In the genomic region with DNA sequence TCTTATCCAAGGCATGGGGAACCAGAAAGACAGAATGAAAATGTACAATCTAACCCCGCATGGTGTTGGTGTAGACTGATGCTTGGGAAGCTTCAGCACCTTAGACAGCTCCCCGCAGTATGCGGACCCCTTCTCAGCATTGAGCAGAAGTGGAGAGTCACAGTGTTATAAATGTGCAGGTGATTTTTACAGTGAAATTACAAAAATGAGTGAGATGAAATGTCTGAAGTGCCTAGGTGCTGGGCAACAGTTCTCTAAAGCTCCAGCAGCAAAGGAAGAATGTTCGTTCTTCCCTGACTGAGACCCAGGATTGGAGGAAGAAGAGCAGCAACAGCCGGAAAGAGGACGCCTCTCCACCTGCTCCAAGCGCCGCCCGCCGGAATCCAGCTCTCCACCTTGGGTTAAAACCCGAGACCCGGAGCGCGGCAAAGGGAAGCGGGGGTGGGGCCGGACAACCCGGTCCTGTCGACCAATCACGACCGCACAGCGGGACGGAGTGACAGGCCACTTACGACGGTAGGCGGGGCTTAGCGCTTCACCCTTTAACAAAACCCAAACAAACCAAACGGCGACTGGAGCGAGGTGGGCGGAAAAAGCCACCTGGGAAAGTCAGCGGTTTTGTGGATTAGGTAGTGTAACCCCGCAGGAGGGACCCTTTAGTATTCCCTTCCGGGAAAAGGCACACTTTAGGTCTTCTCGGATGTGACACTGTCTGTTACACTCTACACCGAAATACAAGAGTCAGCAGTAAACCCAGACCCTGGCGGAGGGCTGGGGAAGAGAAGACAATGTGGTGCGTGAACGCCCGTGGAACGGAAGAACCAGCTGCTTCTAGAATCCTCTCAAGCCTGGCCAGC, we compare ENCODE assay signal across 8 cellular contexts. TPM values are rescaled to one million over a fixed set of nuclear protein-coding genes. Genes with fewer than 3 reads are reported as not detected.
DNase-seq lines count a peak whose midpoint lies in the region; ATAC-seq and TF ChIP-seq lines count a peak whose summit lies in the region.

Gene GLRA3 (minus strand): TSS at position 403 of the 857 bp plus-strand sequence. CDS start 436 bp downstream, outside the sequence.

- TF ChIP-seq POLR2A in esophagus muscularis mucosa (IDR thresholded peaks at IDR 0.05; ENCODE audit: low read depth): no peak

- peak within 1 kb of the TSS; percentile 53 for H3K4me3 ChIP-seq in H7 (ENCODE audit: insufficient read depth, low read depth, low read length)
- peak within 1 kb of the TSS; percentile 17 to 41 (median 28) for H3K4me3 ChIP-seq in esophagus muscularis mucosa
- no peak within 1 kb of the TSS for H3K4me3 ChIP-seq in effector memory CD4-positive, alpha-beta T cell (ENCODE audit: insufficient read depth, low read depth, low read length, poor library complexity, severe bottlenecking)

- H3K4me1 Mint-ChIP-seq in T-helper 17 cell (no peaks in the 10 kb centered on the region), nephron progenitor cell (peaks cover 20% of the 10 kb centered on the region)

- peaks cover 3 to 11% (median 7%) of the 10 kb centered on the region in 4 donors for H3K4me1 ChIP-seq in esophagus muscularis mucosa
- H3K4me1 ChIP-seq in effector memory CD4-positive, alpha-beta T cell (ENCODE audit: control insufficient read depth, insufficient read depth, low read length, poor library complexity, severe bottlenecking): no peaks in the 10 kb centered on the region

- no peak within 1 kb of the TSS for H3K4me3 Mint-ChIP-seq in T-helper 17 cell
- peak within 1 kb of the TSS; percentile 83 for H3K4me3 Mint-ChIP-seq in nephron progenitor cell

- H3K36me3 ChIP-seq in H7 (replicated peaks; ENCODE audit: control insufficient read depth, insufficient read depth, low read length) (no peaks in the 10 kb centered on the region), esophagus muscularis mucosa (no peaks in the 10 kb centered on the region)
- no peaks in the 10 kb centered on the region for H3K36me3 ChIP-seq in effector memory CD4-positive, alpha-beta T cell (ENCODE audit: control insufficient read depth, insufficient read depth, low read length)

- H3K27ac ChIP-seq in esophagus muscularis mucosa (replicated peaks in 1 of 4): no peak within 1 kb of the TSS
- H3K27ac ChIP-seq in effector memory CD4-positive, alpha-beta T cell (ENCODE audit: insufficient read depth, low read length, poor library complexity, severe bottlenecking): no peak within 1 kb of the TSS

- no peaks in the 10 kb centered on the region for H3K9me3 Mint-ChIP-seq in nephron progenitor cell

- no peak for TF ChIP-seq EP300 in esophagus muscularis mucosa (IDR thresholded peaks at IDR 0.05)

- H3K9me3 ChIP-seq in T-helper 17 cell (ENCODE audit: control insufficient read depth, low read length, poor library complexity, severe bottlenecking) (peaks cover 3% of the 10 kb centered on the region), esophagus muscularis mucosa (no peaks in the 10 kb centered on the region)
- H3K9me3 ChIP-seq in effector memory CD4-positive, alpha-beta T cell (ENCODE audit: control insufficient read depth, low read length): no peaks in the 10 kb centered on the region

- H3K36me3 Mint-ChIP-seq in T-helper 17 cell (ENCODE audit: low read depth): no peaks in the 10 kb centered on the region
- H3K36me3 Mint-ChIP-seq in nephron progenitor cell (ENCODE audit: low read depth): no peaks in the 10 kb centered on the region

- no peak for TF ChIP-seq CTCF in esophagus muscularis mucosa (IDR thresholded peaks at IDR 0.05)
- no peak for TF ChIP-seq CTCF in nephron progenitor cell (IDR thresholded peaks at IDR 0.05)

- DNase-seq in GDM1 (lab: John Stamatoyannopoulos, UW) (peak; percentile 24), H7 (peak; percentile 78), NCI-H1048 (lab: John Stamatoyannopoulos, UW) (peak; percentile 2), T-helper 17 cell (no peak), esophagus muscularis mucosa (ENCODE audit: extremely low spot score) (no peak), nephron progenitor cell (peak; percentile 92)
- no peak for DNase-seq in effector CD4-positive, alpha-beta T cell
- no peak for DNase-seq in effector memory CD4-positive, alpha-beta T cell

- H3K27me3 Mint-ChIP-seq in T-helper 17 cell (peaks cover 16% of the 10 kb centered on the region), nephron progenitor cell (ENCODE audit: low read depth, poor library complexity) (peaks cover 23% of the 10 kb centered on the region)

- H3K27me3 ChIP-seq in H7 (ENCODE audit: control insufficient read depth, insufficient read depth, low read length) (no peaks in the 10 kb centered on the region), esophagus muscularis mucosa (peaks cover 0 to 13% (median 3%) of the 10 kb centered on the region in 4 donors)
- no peaks in the 10 kb centered on the region for H3K27me3 ChIP-seq in effector memory CD4-positive, alpha-beta T cell (replicated peaks; ENCODE audit: control insufficient read depth, insufficient read depth, low read length, poor library complexity, severe bottlenecking)

- WGBS in esophagus muscularis mucosa: 4% methylated on average over 28 of the region's 40 CpGs

- intact Hi-C loops in esophagus muscularis mucosa (cut with DNase I): no loop called here

- H3K27ac Mint-ChIP-seq in T-helper 17 cell (no peak within 1 kb of the TSS), nephron progenitor cell (no peak within 1 kb of the TSS)

- peak; percentile 44 for ATAC-seq in T-helper 17 cell

RNA-seq across cellular contexts. Expression of gene GLRA3, which starts in this region (rescaled TPM):
- 0.04 and 0.28 TPM in 2 replicates for total RNA-seq in H7 (2014; rRNA removed; shearing (Covaris generic))
- total RNA-seq in T-helper 17 cell: not detected
- total RNA-seq in esophagus muscularis mucosa: under 1 TPM in 3 of 4 donors, not detected in 1; under 0.01 to 0.39 (median 0.11) TPM

Comparison
In these comparisons a context has a peak if more than half of its experiments do, and no peak if none do; other contexts are left out.
1. Peak in DNase-seq and H3K4me3 ChIP-seq in H7; RNA of the gene not detected or under 1 TPM.
2. Peak in ATAC-seq in T-helper 17 cell; RNA of the gene not detected or under 1 TPM.
3. DNase-seq: peak in GDM1 (single experiment), NCI-H1048 (single experiment) and nephron progenitor cell (single experiment); none in T-helper 17 cell (0 of 3), esophagus muscularis mucosa (single experiment), effector CD4-positive, alpha-beta T cell (single experiment) and effector memory CD4-positive, alpha-beta T cell (0 of 3).